ENCODE assay signal across 17 cellular contexts in genomic region chr7:22802426-22802825, GRCh38. TPM values are rescaled to one million over a fixed set of nuclear protein-coding genes. Genes with fewer than 3 reads are reported as not detected.
A peak's percentile ranks its signal among the peaks of the same experiment; 100 is the strongest.
DNase-seq lines count a peak whose midpoint lies in the region; ATAC-seq, FAIRE-seq and TF ChIP-seq lines count a peak whose summit lies in the region.
"Had no signal": no experiment of that assay in that cellular context is flagged by ENCODE, and none has a peak within 500 bp of the region (broad histone marks: within the 10 kb centered on the region; RNA-seq: fewer than 3 reads in every experiment).

No MANE protein-coding gene starts in this region.

- POLR2A ChIA-PET in H1 (lab: Charles Lee; ENCODE audit: partially characterized antibody) = interaction anchor here (1.0 to 2.0 kb wide), 9 partner anchors 8 to 58 kb away, joined by 3 to 10 read pairs (median 5); no protein-coding TSS in a partner anchor

- H2AK5ac ChIP-seq in H1 (ENCODE audit: low read depth, low read length) (no peak overlapping the region), trophoblast cell (ENCODE audit: low read length) (no peak overlapping the region)

- peaks cover 0 to 13% of the 10 kb centered on the region in 2 donors for H3K27me3 Mint-ChIP-seq in natural killer cell (ENCODE audit: low read depth in 2 of 2)

- no peaks in the 10 kb centered on the region for H3K4me1 Mint-ChIP-seq in natural killer cell

- H3K36me3 Mint-ChIP-seq in natural killer cell = no peaks in the 10 kb centered on the region

- H2BK5ac ChIP-seq in H1 (ENCODE audit: low read depth, low read length) (peak overlapping the region; percentile 85; the same call in 1 of the 2 replicates), trophoblast cell (ENCODE audit: low read depth, low read length, poor library complexity) (no peak overlapping the region)

- no peak overlapping the region for H2AFZ ChIP-seq in H1 (ENCODE audit: low read length)
- no peak overlapping the region for H2AFZ ChIP-seq in trophoblast cell (ENCODE audit: insufficient read depth, low read length, poor library complexity)

- H3K4me3 ChIP-seq in H1 (ENCODE audit: extremely low read depth in 1 of 4, insufficient read depth in 2 of 4, low read depth in 3 of 4, low read length in 4 of 4) (peak overlapping the region in 1 of 4 experiments; percentile 14; a peak in 2 of 8 replicates), trophoblast cell (ENCODE audit: low read depth, low read length) (no peak overlapping the region)
- H3K4me3 ChIP-seq: A549 had no signal

- H3K4me2 ChIP-seq in H1 (ENCODE audit: insufficient read depth in 1 of 2, low read depth in 2 of 2, low read length in 2 of 2) (peak overlapping the region; percentile 7 to 54; a peak in 2 of 4 replicates), trophoblast cell (ENCODE audit: low read length) (no peak overlapping the region)
- H3K4me2 ChIP-seq: A549, SK-N-SH had no signal

- ATAC-seq in natural killer cell (no peak), HG03280 (IDR thresholded peaks at IDR 0.05; ENCODE audit: unreplicated experiment) (no peak)
- ATAC-seq: A549 had no signal

- no peak for TF ChIP-seq CTCF in H1 (IDR thresholded peaks at IDR 0.05; ENCODE audit: control extremely low read depth in 1 of 3, insufficient read depth in 1 of 3, low read depth in 1 of 3, low read length in 3 of 3)
- no peak for TF ChIP-seq CTCF in natural killer cell (IDR thresholded peaks at IDR 0.05)

- H2BK15ac ChIP-seq in H1 (ENCODE audit: low read length) = no peak overlapping the region

- no peaks in the 10 kb centered on the region for H3K9me3 Mint-ChIP-seq in natural killer cell

- H3K9me3 ChIP-seq in H1 (ENCODE audit: insufficient read depth in 2 of 2, low read depth in 1 of 2, low read length in 1 of 2) (peaks cover 0 to 10% of the 10 kb centered on the region in 2 experiments; a peak in 2 of 4 replicates), trophoblast cell (ENCODE audit: insufficient read depth, low read depth, low read length) (peaks cover 4% of the 10 kb centered on the region)
- H3K9me3 ChIP-seq: A549, SK-N-SH had no signal

- H3K18ac ChIP-seq in H1 (ENCODE audit: extremely low read depth, low read length) = 0 out of 2 replicates have a peak overlapping the region, but pooled peaks have one; percentile 17
- no peak overlapping the region for H3K18ac ChIP-seq in trophoblast cell (ENCODE audit: low read length)

- peak overlapping the region; percentile 71; the same call in 1 of the 2 replicates for H2BK12ac ChIP-seq in H1 (ENCODE audit: low read depth, low read length)
- no peak overlapping the region for H2BK12ac ChIP-seq in trophoblast cell (ENCODE audit: low read length)

- no peak overlapping the region for H4K8ac ChIP-seq in H1 (ENCODE audit: extremely low read depth, insufficient read depth, low read length)
- H4K8ac ChIP-seq in trophoblast cell (ENCODE audit: low read depth, low read length) = no peak overlapping the region

- no peaks in the 10 kb centered on the region for H3K79me1 ChIP-seq in H1 (ENCODE audit: low read depth, low read length)
- H3K79me1 ChIP-seq in trophoblast cell (ENCODE audit: low read length) = no peaks in the 10 kb centered on the region

- H3K23ac ChIP-seq in H1 (ENCODE audit: insufficient read length) (no peak overlapping the region), trophoblast cell (ENCODE audit: low read length) (no peak overlapping the region)

- no peak overlapping the region for H3K27ac Mint-ChIP-seq in natural killer cell

- H3K27ac ChIP-seq in H1 (ENCODE audit: low read depth, low read length) = no peak overlapping the region
- no peak overlapping the region for H3K27ac ChIP-seq in trophoblast cell (ENCODE audit: low read depth, low read length)
- H3K27ac ChIP-seq: A549, HL-60 had no signal

- peak; percentile 50 for FAIRE-seq in H1 (lab: Jason Lieb, UNC)
- FAIRE-seq: A549, D721Med had no signal

- no peaks in the 10 kb centered on the region for H3K23me2 ChIP-seq in H1 (ENCODE audit: low read depth, low read length)

- H3K27me3 ChIP-seq in H1 (replicated peaks in 1 of 4; ENCODE audit: control insufficient read depth in 3 of 4, extremely low read depth in 1 of 4, insufficient read depth in 3 of 4, low read length in 3 of 4) (no peaks in the 10 kb centered on the region), trophoblast cell (ENCODE audit: insufficient read depth, low read length) (no peaks in the 10 kb centered on the region)

- CTCF ChIA-PET in H1 (lab: Charles Lee; ENCODE audit: partially characterized antibody) = interaction anchor here (1.2 to 1.5 kb wide), 4 partner anchors 20 to 242 kb away, joined by 3 to 7 read pairs (median 4); no protein-coding TSS in a partner anchor

- H3K4me3 Mint-ChIP-seq in natural killer cell = no peak overlapping the region

- H3K36me3 ChIP-seq in H1 (ENCODE audit: control insufficient read depth in 2 of 4, insufficient read depth in 4 of 4, low read length in 3 of 4) (peaks cover 0 to 2% (median 0%) of the 10 kb centered on the region in 4 experiments; a peak in 1 of 8 replicates), trophoblast cell (ENCODE audit: control insufficient read depth in 1 of 2, insufficient read depth in 2 of 2, low read length in 2 of 2) (no peaks in the 10 kb centered on the region)

- H3K9ac ChIP-seq in H1 (replicated peaks in 1 of 4; ENCODE audit: extremely low read depth in 1 of 4, low read depth in 3 of 4, low read length in 3 of 4) (no peak overlapping the region), trophoblast cell (ENCODE audit: low read length) (peak overlapping the region; percentile 7)
- H3K9ac ChIP-seq: SK-N-SH had no signal

- H2BK20ac ChIP-seq in H1 (ENCODE audit: low read length) = 0 out of 2 replicates have a peak overlapping the region, but pooled peaks have one; percentile 66

- intact Hi-C loops in natural killer cell (cut with micrococcal nuclease) = no loop called here

- no peaks in the 10 kb centered on the region for H4K20me1 ChIP-seq in H1 (replicated peaks in 1 of 2; ENCODE audit: control insufficient read depth in 1 of 2, insufficient read depth in 2 of 2, low read length in 2 of 2)

- WGBS in H1 (ENCODE audit: extremely low coverage in 1 of 2, insufficient coverage in 1 of 2, insufficient read length in 1 of 2, insufficient replicate concordance in 2 of 2, low coverage in 1 of 2, low lambda C conversion rate in 2 of 2, missing lambda C conversion rate in 1 of 2), 2 experiments = 50% methylated on average over 4 of the region's 4 CpGs; no CpG with 5 or more reads in 1 of the 2 experiments
- no CpG with 5 or more reads among the region's 4 CpGs for WGBS in trophoblast cell (ENCODE audit: extremely low coverage, insufficient coverage, insufficient read length)

- no peak for TF ChIP-seq RAD21 in H1 (IDR thresholded peaks at IDR 0.05 in 1 of 2, conservative IDR thresholded peaks at IDR 0.05 in 1 of 2; ENCODE audit: low read depth in 2 of 2, low read length in 2 of 2)

- peak; percentile 25 for DNase-seq in NCI-H82 (lab: John Stamatoyannopoulos, UW)
- no peak for DNase-seq in NCI-H82 treated with DMSO at 0.1 percent for 48 hours (lab: John Stamatoyannopoulos, UW; ENCODE audit: unreplicated experiment)
- peak; percentile 82 to 90 for DNase-seq in NCI-H524 (lab: John Stamatoyannopoulos, UW)
- peak in 1 of 2 experiments; percentile 58 for DNase-seq in H1 (ENCODE audit: low read depth in 1 of 2, low spot score in 2 of 2)
- no peak for DNase-seq in trophoblast cell
- DNase-seq in natural killer cell = no peak
- no peak for DNase-seq in NCI-H526 treated with DMSO at 0.1 percent for 48 hours (lab: John Stamatoyannopoulos, UW)
- DNase-seq: MM.1S, NCI-H1105 treated with DMSO at 0.1 percent for 48 hours, NCI-H1930, NCI-H510A treated with DMSO at 0.1 percent for 48 hours, SK-N-SH, T-helper 1 cell had no signal

- H3K56ac ChIP-seq in H1 (replicated peaks; ENCODE audit: insufficient read length, low read depth, low read length) = peak overlapping the region; percentile 14

- H3K79me2 ChIP-seq in H1 (ENCODE audit: control insufficient read depth in 1 of 2, insufficient read depth in 2 of 2, low read length in 2 of 2) (no peaks in the 10 kb centered on the region), trophoblast cell (ENCODE audit: control insufficient read depth, insufficient read depth, low read length, poor library complexity) (no peaks in the 10 kb centered on the region)

- no peak overlapping the region for H3K14ac ChIP-seq in H1 (ENCODE audit: insufficient read length)
- no peak overlapping the region for H3K14ac ChIP-seq in trophoblast cell (ENCODE audit: low read length)

- no peak for TF ChIP-seq POLR2A in H1 (IDR thresholded peaks at IDR 0.05; ENCODE audit: control extremely low read depth in 1 of 2, low read depth in 2 of 2, low read length in 2 of 2)

- H2BK120ac ChIP-seq in H1 (replicated peaks; ENCODE audit: low read depth, low read length) (no peak overlapping the region), trophoblast cell (ENCODE audit: insufficient read depth, low read length, poor library complexity) (no peak overlapping the region)

- H4K91ac ChIP-seq in H1 (replicated peaks; ENCODE audit: insufficient read length, low read length) (peak overlapping the region; percentile 83), trophoblast cell (ENCODE audit: low read depth, low read length) (no peak overlapping the region)

- H4K12ac ChIP-seq in trophoblast cell (ENCODE audit: low read depth, low read length) = no peak overlapping the region

- H4K5ac ChIP-seq in H1 (ENCODE audit: insufficient read length, low read depth, low read length) = no peak overlapping the region

- no peak overlapping the region for H3K4ac ChIP-seq in H1 (replicated peaks; ENCODE audit: insufficient read length, low read depth, low read length)
- H3K4ac ChIP-seq in trophoblast cell (ENCODE audit: low read depth, low read length) = no peak overlapping the region

- TF ChIP-seq EP300 in H1 (IDR thresholded peaks at IDR 0.05; ENCODE audit: borderline replicate concordance in 1 of 2, low read depth in 2 of 2, low read length in 2 of 2) = no peak

- peaks cover 3 to 10% (median 10%) of the 10 kb centered on the region in 4 experiments for H3K4me1 ChIP-seq in H1 (replicated peaks in 1 of 4; ENCODE audit: control insufficient read depth in 3 of 4, insufficient read depth in 4 of 4, low read length in 3 of 4)
- H3K4me1 ChIP-seq in trophoblast cell (ENCODE audit: control insufficient read depth in 1 of 2, insufficient read depth in 2 of 2, low read length in 2 of 2) = no peaks in the 10 kb centered on the region

RNA-seq across cellular contexts. Expression of gene TOMM7, which starts 20.2 kb away (rescaled TPM):
- total RNA-seq in H1 (2021; fragmentation: NEBNext Ultra II Directional; extraction: Animal tissue kit (Norgen Biotek cat#: 25700)) = 389 and 406 TPM in 2 replicates
- polyA plus RNA-seq in H1 (2011; rRNA removed) = 277 and 508 TPM in 2 replicates
- polyA plus RNA-seq in H1 (2011; cell fraction: cytosol; rRNA removed) = 339 TPM
- polyA plus RNA-seq in H1 (2011; cell fraction: nucleus; rRNA removed) = 107 TPM
- 385 to 924 TPM (median 902 TPM) in 4 replicates for polyA plus RNA-seq in H1 (2012, experiment 1 of 2)
- 199 TPM for polyA plus RNA-seq in H1 (2012, experiment 2 of 2)
- 691 TPM for polyA plus RNA-seq in H1 (2013, experiment 1 of 2)
- polyA plus RNA-seq in H1 (2013, experiment 2 of 2) = 740 TPM
- 61.9 and 62.2 TPM in 2 replicates for polyA minus RNA-seq in H1 (2011; rRNA and poly(A)+ RNA removed)
- 93.4 TPM for polyA minus RNA-seq in H1 (2011; cell fraction: cytosol; rRNA and poly(A)+ RNA removed)
- 146 TPM for polyA minus RNA-seq in H1 (2011; cell fraction: nucleus; rRNA and poly(A)+ RNA removed)
- 213 and 220 TPM in 2 replicates for polyA plus RNA-seq in trophoblast cell (2013)
- 100 to 1,000 TPM; 194 to 286 (median 269) TPM for total RNA-seq in natural killer cell

Comparison
In these comparisons a context has a peak if more than half of its experiments do, and no peak if none do; other contexts are left out.
1. DNase-seq: peak in NCI-H82 (single experiment) and NCI-H524 (2 of 2); none in NCI-H82 treated with DMSO at 0.1 percent for 48 hours (single experiment), trophoblast cell (0 of 2), natural killer cell (single experiment) and NCI-H526 treated with DMSO at 0.1 percent for 48 hours (single experiment).